ENCODE assay signal across 20 cellular contexts in genomic region chr17:82328994-82329507, GRCh38. TPM values are rescaled to one million over a fixed set of nuclear protein-coding genes. Genes with fewer than 3 reads are reported as not detected.
"Had no signal": no experiment of that assay in that cellular context is flagged by ENCODE, and none has a peak within 500 bp of the region (broad histone marks: within the 10 kb centered on the region; RNA-seq: fewer than 3 reads in every experiment).

No MANE protein-coding gene starts in this region.

- H3K27me3 ChIP-seq: testis had no signal

- ATAC-seq: psoas muscle; sciatic nerve; stimulated activated naive CD8-positive, alpha-beta T cell treated with anti-CD3 and anti-CD28 coated beads, Interleukin-15, amount 100 ng/mL, for 72 hours; T-helper 17 cell had no signal

- H3K36me3 ChIP-seq: WERI-Rb-1 had no signal

- H3K4me3 ChIP-seq: esophagus muscularis mucosa, psoas muscle, spleen, testis had no signal

- DNase-seq: activated CD4-positive, alpha-beta memory T cell treated with anti-CD3 and anti-CD28 coated beads, Interleukin-2, amount 10 ng/mL, durations not matched to agents 7 days and 5 days; activated CD4-positive, alpha-beta T cell treated with anti-CD3 and anti-CD28 coated beads for 4 hours; activated gamma-delta T cell treated with Interleukin-2 at 50 U/mL for 16 hours; activated T-cell treated with anti-CD3 and anti-CD28 coated beads, Interleukin-2, amount 50 U/mL, for 48 hours; amniotic stem cell; kidney glomerular epithelial cell; psoas muscle; spleen; stimulated activated naive CD8-positive, alpha-beta T cell treated with anti-CD3 and anti-CD28 coated beads, Interleukin-15, amount 100 ng/mL, for 72 hours; T-helper 17 cell; testis; WERI-Rb-1 had no signal

- H3K9me3 ChIP-seq: esophagus muscularis mucosa, psoas muscle, spleen, testis had no signal

- H3K27ac ChIP-seq: esophagus muscularis mucosa, psoas muscle, spleen, testis, WERI-Rb-1 had no signal

RNA-seq across cellular contexts. Expression of gene CD7, which starts 11.6 kb away (rescaled TPM):
- total RNA-seq: glomerular endothelial cell had no signal

RNA-seq across cellular contexts. Expression of gene TEX19, which starts 30.0 kb away (rescaled TPM):
- total RNA-seq: activated CD4-positive, alpha-beta memory T cell treated with anti-CD3 and anti-CD28 coated beads, Interleukin-2, amount 10 ng/mL, durations not matched to agents 7 days and 5 days; cardiac septum; esophagus muscularis mucosa; glomerular endothelial cell; lower leg skin; mesenteric fat pad; osteocyte; sciatic nerve; spleen; T-helper 17 cell; urinary bladder had no signal

RNA-seq across cellular contexts. Expression of gene UTS2R, which starts 42.5 kb away (rescaled TPM):
- total RNA-seq: activated CD4-positive, alpha-beta memory T cell treated with anti-CD3 and anti-CD28 coated beads, Interleukin-2, amount 10 ng/mL, durations not matched to agents 7 days and 5 days; esophagus muscularis mucosa; glomerular endothelial cell; lower leg skin; mesenteric fat pad; osteocyte; sciatic nerve; T-helper 17 cell; urinary bladder had no signal
